ENCODE assay signal across 1 cellular context in the genomic region with DNA sequence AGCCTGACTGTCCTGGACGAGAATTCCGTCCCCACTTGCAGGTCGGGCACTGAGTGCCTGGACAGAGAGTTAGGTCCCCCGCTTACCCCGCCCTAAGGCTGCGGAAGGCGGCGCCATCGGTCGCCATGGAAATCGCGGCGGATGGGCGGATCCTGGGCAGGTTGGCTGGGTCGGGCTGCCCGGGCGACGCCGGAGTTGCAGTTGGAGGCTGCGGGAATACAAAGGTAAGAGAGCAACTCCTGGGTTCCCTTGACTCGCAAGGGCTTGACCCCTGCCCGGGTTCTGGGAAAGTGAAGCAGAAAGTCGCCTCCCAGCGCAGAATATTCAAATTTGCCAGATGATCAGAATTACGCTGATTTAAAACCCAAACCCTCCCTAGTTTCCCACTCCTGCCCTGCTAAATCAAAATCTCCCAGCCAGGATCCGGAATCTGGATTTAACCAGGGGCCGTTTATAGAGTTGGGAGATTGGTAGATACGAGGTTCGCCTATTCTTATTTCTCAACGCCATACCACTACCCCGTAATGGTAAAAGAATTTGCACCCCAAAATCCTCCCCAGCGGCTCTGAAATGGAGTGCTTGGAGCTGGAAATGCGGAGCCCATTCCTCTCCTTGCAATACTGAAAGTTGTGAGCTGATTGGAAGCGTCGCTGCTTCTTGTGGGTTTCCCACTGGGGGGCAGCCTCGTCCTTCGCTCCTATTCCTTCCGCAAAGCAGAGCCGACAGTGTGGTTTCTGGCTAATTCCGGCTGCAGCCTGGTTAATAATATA.
TF ChIP-seq lines count a peak whose summit lies in the region.

No MANE protein-coding gene starts in this region.

TF ChIP-seq in HepG2, 621 proteins besides CTCF, POLR2A, EP300 and RAD21 (continued from another document and continues in another):
- TF ChIP-seq, protein P1, sequence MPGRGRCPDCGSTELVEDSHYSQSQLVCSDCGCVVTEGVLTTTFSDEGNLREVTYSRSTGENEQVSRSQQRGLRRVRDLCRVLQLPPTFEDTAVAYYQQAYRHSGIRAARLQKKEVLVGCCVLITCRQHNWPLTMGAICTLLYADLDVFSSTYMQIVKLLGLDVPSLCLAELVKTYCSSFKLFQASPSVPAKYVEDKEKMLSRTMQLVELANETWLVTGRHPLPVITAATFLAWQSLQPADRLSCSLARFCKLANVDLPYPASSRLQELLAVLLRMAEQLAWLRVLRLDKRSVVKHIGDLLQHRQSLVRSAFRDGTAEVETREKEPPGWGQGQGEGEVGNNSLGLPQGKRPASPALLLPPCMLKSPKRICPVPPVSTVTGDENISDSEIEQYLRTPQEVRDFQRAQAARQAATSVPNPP (CRISPR knock-in tag; IDR thresholded peaks at IDR 0.05), result no peak
- no peak for TF ChIP-seq ZNF776 (CRISPR knock-in tag; IDR thresholded peaks at IDR 0.05)
- TF ChIP-seq ZNF33B (CRISPR knock-in tag; IDR thresholded peaks at IDR 0.05), result no peak
- 0 out of 2 replicates have a peak, but pooled peaks have one; percentile 21 for TF ChIP-seq SALL1 (CRISPR knock-in tag; IDR thresholded peaks at IDR 0.05)
- TF ChIP-seq ZBTB42 (CRISPR knock-in tag; IDR thresholded peaks at IDR 0.05), result no peak
- TF ChIP-seq MYNN (CRISPR knock-in tag; IDR thresholded peaks at IDR 0.05; ENCODE audit: low read depth), result no peak
- no peak for TF ChIP-seq EZH2 (conservative IDR thresholded peaks at IDR 0.05; ENCODE audit: low read depth, low read length)
- TF ChIP-seq TP53 (CRISPR knock-in tag; conservative IDR thresholded peaks at IDR 0.05), result no peak
- TF ChIP-seq CHD2 (IDR thresholded peaks at IDR 0.05; ENCODE audit: low read depth, low read length), result no peak
- TF ChIP-seq STAG1 (CRISPR knock-in tag; IDR thresholded peaks at IDR 0.05), result peak; percentile 92
- TF ChIP-seq ZNF263 (CRISPR knock-in tag; IDR thresholded peaks at IDR 0.05), result no peak
- TF ChIP-seq NR2F1 (CRISPR knock-in tag; IDR thresholded peaks at IDR 0.05), result no peak
- TF ChIP-seq ETV5 (CRISPR knock-in tag; IDR thresholded peaks at IDR 0.05; ENCODE audit: borderline replicate concordance), result peak; percentile 43; the same call in 1 of the 2 replicates
- TF ChIP-seq ZNF121 (CRISPR knock-in tag; IDR thresholded peaks at IDR 0.05), result peak; percentile 20; the same call in 1 of the 2 replicates
- no peak for TF ChIP-seq ZNF496 (CRISPR knock-in tag; IDR thresholded peaks at IDR 0.05; ENCODE audit: insufficient replicate concordance)
- TF ChIP-seq, protein P2, sequence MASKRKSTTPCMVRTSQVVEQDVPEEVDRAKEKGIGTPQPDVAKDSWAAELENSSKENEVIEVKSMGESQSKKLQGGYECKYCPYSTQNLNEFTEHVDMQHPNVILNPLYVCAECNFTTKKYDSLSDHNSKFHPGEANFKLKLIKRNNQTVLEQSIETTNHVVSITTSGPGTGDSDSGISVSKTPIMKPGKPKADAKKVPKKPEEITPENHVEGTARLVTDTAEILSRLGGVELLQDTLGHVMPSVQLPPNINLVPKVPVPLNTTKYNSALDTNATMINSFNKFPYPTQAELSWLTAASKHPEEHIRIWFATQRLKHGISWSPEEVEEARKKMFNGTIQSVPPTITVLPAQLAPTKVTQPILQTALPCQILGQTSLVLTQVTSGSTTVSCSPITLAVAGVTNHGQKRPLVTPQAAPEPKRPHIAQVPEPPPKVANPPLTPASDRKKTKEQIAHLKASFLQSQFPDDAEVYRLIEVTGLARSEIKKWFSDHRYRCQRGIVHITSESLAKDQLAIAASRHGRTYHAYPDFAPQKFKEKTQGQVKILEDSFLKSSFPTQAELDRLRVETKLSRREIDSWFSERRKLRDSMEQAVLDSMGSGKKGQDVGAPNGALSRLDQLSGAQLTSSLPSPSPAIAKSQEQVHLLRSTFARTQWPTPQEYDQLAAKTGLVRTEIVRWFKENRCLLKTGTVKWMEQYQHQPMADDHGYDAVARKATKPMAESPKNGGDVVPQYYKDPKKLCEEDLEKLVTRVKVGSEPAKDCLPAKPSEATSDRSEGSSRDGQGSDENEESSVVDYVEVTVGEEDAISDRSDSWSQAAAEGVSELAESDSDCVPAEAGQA (IDR thresholded peaks at IDR 0.05; ENCODE audit: low read depth), result no peak
- TF ChIP-seq, protein P2 (CRISPR knock-in tag; IDR thresholded peaks at IDR 0.05; ENCODE audit: borderline replicate concordance), result no peak
- no peak for TF ChIP-seq NFATC3 (CRISPR knock-in tag; IDR thresholded peaks at IDR 0.05)
- TF ChIP-seq ZNF737 (CRISPR knock-in tag; IDR thresholded peaks at IDR 0.05; ENCODE audit: borderline replicate concordance), result no peak
- TF ChIP-seq ZNF230 (CRISPR knock-in tag; IDR thresholded peaks at IDR 0.05), result no peak
- TF ChIP-seq NFE2 (CRISPR knock-in tag; IDR thresholded peaks at IDR 0.05), result no peak
- TF ChIP-seq ZNF550 (CRISPR knock-in tag; IDR thresholded peaks at IDR 0.05; ENCODE audit: borderline replicate concordance), result no peak
- TF ChIP-seq ZNF124 (CRISPR knock-in tag; IDR thresholded peaks at IDR 0.05), result no peak
- peak; percentile 96 for TF ChIP-seq HNRNPLL (IDR thresholded peaks at IDR 0.05; ENCODE audit: low read depth, low read length, poor library complexity, severe bottlenecking)
- TF ChIP-seq ZNF235 (CRISPR knock-in tag; IDR thresholded peaks at IDR 0.05; ENCODE audit: borderline replicate concordance), result no peak
- TF ChIP-seq, protein P3, sequence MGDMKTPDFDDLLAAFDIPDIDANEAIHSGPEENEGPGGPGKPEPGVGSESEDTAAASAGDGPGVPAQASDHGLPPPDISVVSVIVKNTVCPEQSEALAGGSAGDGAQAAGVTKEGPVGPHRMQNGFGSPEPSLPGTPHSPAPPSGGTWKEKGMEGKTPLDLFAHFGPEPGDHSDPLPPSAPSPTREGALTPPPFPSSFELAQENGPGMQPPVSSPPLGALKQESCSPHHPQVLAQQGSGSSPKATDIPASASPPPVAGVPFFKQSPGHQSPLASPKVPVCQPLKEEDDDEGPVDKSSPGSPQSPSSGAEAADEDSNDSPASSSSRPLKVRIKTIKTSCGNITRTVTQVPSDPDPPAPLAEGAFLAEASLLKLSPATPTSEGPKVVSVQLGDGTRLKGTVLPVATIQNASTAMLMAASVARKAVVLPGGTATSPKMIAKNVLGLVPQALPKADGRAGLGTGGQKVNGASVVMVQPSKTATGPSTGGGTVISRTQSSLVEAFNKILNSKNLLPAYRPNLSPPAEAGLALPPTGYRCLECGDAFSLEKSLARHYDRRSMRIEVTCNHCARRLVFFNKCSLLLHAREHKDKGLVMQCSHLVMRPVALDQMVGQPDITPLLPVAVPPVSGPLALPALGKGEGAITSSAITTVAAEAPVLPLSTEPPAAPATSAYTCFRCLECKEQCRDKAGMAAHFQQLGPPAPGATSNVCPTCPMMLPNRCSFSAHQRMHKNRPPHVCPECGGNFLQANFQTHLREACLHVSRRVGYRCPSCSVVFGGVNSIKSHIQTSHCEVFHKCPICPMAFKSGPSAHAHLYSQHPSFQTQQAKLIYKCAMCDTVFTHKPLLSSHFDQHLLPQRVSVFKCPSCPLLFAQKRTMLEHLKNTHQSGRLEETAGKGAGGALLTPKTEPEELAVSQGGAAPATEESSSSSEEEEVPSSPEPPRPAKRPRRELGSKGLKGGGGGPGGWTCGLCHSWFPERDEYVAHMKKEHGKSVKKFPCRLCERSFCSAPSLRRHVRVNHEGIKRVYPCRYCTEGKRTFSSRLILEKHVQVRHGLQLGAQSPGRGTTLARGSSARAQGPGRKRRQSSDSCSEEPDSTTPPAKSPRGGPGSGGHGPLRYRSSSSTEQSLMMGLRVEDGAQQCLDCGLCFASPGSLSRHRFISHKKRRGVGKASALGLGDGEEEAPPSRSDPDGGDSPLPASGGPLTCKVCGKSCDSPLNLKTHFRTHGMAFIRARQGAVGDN (CRISPR knock-in tag; IDR thresholded peaks at IDR 0.05), result peak; percentile 46
- no peak for TF ChIP-seq PRMT3 (CRISPR knock-in tag; IDR thresholded peaks at IDR 0.05; ENCODE audit: borderline replicate concordance, low read depth)
- TF ChIP-seq, protein P4, sequence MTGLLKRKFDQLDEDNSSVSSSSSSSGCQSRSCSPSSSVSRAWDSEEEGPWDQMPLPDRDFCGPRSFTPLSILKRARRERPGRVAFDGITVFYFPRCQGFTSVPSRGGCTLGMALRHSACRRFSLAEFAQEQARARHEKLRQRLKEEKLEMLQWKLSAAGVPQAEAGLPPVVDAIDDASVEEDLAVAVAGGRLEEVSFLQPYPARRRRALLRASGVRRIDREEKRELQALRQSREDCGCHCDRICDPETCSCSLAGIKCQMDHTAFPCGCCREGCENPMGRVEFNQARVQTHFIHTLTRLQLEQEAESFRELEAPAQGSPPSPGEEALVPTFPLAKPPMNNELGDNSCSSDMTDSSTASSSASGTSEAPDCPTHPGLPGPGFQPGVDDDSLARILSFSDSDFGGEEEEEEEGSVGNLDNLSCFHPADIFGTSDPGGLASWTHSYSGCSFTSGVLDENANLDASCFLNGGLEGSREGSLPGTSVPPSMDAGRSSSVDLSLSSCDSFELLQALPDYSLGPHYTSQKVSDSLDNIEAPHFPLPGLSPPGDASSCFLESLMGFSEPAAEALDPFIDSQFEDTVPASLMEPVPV (CRISPR knock-in tag; IDR thresholded peaks at IDR 0.05), result no peak
- no peak for TF ChIP-seq POLR2AphosphoS2 (IDR thresholded peaks at IDR 0.05; ENCODE audit: low read depth, low read length)
- TF ChIP-seq ZNF720 (CRISPR knock-in tag; IDR thresholded peaks at IDR 0.05), result no peak
- TF ChIP-seq, protein P5, sequence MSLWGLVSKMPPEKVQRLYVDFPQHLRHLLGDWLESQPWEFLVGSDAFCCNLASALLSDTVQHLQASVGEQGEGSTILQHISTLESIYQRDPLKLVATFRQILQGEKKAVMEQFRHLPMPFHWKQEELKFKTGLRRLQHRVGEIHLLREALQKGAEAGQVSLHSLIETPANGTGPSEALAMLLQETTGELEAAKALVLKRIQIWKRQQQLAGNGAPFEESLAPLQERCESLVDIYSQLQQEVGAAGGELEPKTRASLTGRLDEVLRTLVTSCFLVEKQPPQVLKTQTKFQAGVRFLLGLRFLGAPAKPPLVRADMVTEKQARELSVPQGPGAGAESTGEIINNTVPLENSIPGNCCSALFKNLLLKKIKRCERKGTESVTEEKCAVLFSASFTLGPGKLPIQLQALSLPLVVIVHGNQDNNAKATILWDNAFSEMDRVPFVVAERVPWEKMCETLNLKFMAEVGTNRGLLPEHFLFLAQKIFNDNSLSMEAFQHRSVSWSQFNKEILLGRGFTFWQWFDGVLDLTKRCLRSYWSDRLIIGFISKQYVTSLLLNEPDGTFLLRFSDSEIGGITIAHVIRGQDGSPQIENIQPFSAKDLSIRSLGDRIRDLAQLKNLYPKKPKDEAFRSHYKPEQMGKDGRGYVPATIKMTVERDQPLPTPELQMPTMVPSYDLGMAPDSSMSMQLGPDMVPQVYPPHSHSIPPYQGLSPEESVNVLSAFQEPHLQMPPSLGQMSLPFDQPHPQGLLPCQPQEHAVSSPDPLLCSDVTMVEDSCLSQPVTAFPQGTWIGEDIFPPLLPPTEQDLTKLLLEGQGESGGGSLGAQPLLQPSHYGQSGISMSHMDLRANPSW (CRISPR knock-in tag; IDR thresholded peaks at IDR 0.05; ENCODE audit: borderline replicate concordance), result no peak
- TF ChIP-seq, protein P6, sequence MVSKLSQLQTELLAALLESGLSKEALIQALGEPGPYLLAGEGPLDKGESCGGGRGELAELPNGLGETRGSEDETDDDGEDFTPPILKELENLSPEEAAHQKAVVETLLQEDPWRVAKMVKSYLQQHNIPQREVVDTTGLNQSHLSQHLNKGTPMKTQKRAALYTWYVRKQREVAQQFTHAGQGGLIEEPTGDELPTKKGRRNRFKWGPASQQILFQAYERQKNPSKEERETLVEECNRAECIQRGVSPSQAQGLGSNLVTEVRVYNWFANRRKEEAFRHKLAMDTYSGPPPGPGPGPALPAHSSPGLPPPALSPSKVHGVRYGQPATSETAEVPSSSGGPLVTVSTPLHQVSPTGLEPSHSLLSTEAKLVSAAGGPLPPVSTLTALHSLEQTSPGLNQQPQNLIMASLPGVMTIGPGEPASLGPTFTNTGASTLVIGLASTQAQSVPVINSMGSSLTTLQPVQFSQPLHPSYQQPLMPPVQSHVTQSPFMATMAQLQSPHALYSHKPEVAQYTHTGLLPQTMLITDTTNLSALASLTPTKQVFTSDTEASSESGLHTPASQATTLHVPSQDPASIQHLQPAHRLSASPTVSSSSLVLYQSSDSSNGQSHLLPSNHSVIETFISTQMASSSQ (IDR thresholded peaks at IDR 0.05; ENCODE audit: low read depth), result no peak
- TF ChIP-seq, protein P6 (CRISPR knock-in tag; IDR thresholded peaks at IDR 0.05; ENCODE audit: borderline replicate concordance), result no peak
- TF ChIP-seq ZNF484 (CRISPR knock-in tag; IDR thresholded peaks at IDR 0.05; ENCODE audit: borderline replicate concordance, low read depth), result no peak
